In the genomic region with DNA sequence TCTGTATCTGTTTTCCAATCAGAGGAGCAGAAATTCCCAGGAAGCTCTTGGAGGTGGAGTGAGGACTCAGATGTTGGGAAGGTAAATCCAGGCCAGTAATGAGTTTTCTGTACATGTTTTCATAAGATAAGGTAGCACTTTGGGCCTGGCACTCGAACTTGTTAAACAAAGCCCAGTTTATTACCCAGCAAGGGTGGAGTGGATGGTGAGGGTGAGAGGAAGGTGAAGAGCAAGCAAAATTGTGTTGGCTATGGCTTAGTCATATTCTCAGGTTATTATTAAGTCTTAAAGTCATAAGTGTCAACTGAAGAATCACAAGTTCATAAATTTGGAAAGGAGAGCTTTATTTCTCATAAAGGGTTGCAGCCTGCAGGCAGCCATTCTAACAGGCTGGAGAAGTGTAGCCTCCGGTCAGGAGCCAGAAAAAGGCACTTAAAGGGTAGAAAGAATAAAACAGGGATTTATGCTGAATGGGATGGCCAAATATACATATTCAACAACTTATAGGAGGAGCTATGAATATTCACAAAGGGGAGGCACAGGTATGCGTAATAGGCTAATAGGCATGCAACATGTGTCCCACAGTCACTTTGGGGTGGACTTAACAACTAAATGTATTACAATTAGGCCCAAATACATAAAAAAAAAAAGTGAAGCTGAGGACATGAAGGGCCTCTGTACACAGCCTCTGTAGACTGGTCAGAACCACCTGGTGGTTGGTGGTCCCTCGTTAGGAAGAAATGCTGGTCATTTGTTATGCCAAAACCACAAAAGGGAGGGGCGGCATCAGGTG, we compare ENCODE assay signal across 1 cellular context.
TF ChIP-seq lines count a peak whose summit lies in the region.

No MANE protein-coding gene starts in this region.

TF ChIP-seq in HEK293, 187 proteins besides CTCF, POLR2A, EP300 and RAD21 (continued from another document and continues in another):
- TF ChIP-seq ZNF585B (tag by site-specific recombination; IDR thresholded peaks at IDR 0.05), result no peak
- TF ChIP-seq SP2 (tag by site-specific recombination; IDR thresholded peaks at IDR 0.05), result no peak
- no peak for TF ChIP-seq ZNF660 (tag by site-specific recombination; IDR thresholded peaks at IDR 0.05)
- peak; percentile 75 for TF ChIP-seq SCRT2 (tag by site-specific recombination; IDR thresholded peaks at IDR 0.05)
- no peak for TF ChIP-seq ZNF121 (tag by site-specific recombination; IDR thresholded peaks at IDR 0.05)
- TF ChIP-seq ZNF529 (tag by site-specific recombination; IDR thresholded peaks at IDR 0.05; ENCODE audit: insufficient replicate concordance), result no peak
- no peak for TF ChIP-seq ZIC2 (tag by site-specific recombination; IDR thresholded peaks at IDR 0.05)
- TF ChIP-seq, protein P1, sequence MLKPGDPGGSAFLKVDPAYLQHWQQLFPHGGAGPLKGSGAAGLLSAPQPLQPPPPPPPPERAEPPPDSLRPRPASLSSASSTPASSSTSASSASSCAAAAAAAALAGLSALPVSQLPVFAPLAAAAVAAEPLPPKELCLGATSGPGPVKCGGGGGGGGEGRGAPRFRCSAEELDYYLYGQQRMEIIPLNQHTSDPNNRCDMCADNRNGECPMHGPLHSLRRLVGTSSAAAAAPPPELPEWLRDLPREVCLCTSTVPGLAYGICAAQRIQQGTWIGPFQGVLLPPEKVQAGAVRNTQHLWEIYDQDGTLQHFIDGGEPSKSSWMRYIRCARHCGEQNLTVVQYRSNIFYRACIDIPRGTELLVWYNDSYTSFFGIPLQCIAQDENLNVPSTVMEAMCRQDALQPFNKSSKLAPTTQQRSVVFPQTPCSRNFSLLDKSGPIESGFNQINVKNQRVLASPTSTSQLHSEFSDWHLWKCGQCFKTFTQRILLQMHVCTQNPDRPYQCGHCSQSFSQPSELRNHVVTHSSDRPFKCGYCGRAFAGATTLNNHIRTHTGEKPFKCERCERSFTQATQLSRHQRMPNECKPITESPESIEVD (tag by site-specific recombination; IDR thresholded peaks at IDR 0.05), result peak; percentile 60
- TF ChIP-seq, protein P2, sequence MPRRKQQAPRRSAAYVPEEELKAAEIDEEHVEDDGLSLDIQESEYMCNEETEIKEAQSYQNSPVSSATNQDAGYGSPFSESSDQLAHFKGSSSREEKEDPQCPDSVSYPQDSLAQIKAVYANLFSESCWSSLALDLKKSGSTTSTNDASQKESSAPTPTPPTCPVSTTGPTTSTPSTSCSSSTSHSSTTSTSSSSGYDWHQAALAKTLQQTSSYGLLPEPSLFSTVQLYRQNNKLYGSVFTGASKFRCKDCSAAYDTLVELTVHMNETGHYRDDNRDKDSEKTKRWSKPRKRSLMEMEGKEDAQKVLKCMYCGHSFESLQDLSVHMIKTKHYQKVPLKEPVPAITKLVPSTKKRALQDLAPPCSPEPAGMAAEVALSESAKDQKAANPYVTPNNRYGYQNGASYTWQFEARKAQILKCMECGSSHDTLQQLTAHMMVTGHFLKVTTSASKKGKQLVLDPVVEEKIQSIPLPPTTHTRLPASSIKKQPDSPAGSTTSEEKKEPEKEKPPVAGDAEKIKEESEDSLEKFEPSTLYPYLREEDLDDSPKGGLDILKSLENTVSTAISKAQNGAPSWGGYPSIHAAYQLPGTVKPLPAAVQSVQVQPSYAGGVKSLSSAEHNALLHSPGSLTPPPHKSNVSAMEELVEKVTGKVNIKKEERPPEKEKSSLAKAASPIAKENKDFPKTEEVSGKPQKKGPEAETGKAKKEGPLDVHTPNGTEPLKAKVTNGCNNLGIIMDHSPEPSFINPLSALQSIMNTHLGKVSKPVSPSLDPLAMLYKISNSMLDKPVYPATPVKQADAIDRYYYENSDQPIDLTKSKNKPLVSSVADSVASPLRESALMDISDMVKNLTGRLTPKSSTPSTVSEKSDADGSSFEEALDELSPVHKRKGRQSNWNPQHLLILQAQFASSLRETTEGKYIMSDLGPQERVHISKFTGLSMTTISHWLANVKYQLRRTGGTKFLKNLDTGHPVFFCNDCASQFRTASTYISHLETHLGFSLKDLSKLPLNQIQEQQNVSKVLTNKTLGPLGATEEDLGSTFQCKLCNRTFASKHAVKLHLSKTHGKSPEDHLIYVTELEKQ (tag by site-specific recombination; IDR thresholded peaks at IDR 0.05; ENCODE audit: borderline replicate concordance), result no peak; the same call in 1 of the 2 replicates
- TF ChIP-seq ZSCAN5A (tag by site-specific recombination; IDR thresholded peaks at IDR 0.05), result no peak
- TF ChIP-seq ZNF19 (tag by site-specific recombination; IDR thresholded peaks at IDR 0.05; ENCODE audit: low read depth), result no peak
- no peak for TF ChIP-seq ZNF37A (tag by site-specific recombination; IDR thresholded peaks at IDR 0.05)
- peak; percentile 35; the same call in 1 of the 2 replicates for TF ChIP-seq IKZF3 (tag by site-specific recombination; IDR thresholded peaks at IDR 0.05)
- no peak for TF ChIP-seq ZNF23 (tag by site-specific recombination; IDR thresholded peaks at IDR 0.05; ENCODE audit: borderline replicate concordance)
- TF ChIP-seq KLF9 (tag by site-specific recombination; IDR thresholded peaks at IDR 0.05; ENCODE audit: low read depth), result no peak
- TF ChIP-seq ZNF501 (tag by site-specific recombination; IDR thresholded peaks at IDR 0.05), result no peak
- TF ChIP-seq GLIS2 (tag by site-specific recombination; IDR thresholded peaks at IDR 0.05), result no peak
- TF ChIP-seq ZNF335 (tag by site-specific recombination; conservative IDR thresholded peaks at IDR 0.05), result no peak
- no peak for TF ChIP-seq ZNF2 (tag by site-specific recombination; IDR thresholded peaks at IDR 0.05)
- TF ChIP-seq ZNF214 (tag by site-specific recombination; IDR thresholded peaks at IDR 0.05; ENCODE audit: borderline replicate concordance), result no peak
- no peak for TF ChIP-seq ZBTB20 (tag by site-specific recombination; IDR thresholded peaks at IDR 0.05)
- TF ChIP-seq, protein P3, sequence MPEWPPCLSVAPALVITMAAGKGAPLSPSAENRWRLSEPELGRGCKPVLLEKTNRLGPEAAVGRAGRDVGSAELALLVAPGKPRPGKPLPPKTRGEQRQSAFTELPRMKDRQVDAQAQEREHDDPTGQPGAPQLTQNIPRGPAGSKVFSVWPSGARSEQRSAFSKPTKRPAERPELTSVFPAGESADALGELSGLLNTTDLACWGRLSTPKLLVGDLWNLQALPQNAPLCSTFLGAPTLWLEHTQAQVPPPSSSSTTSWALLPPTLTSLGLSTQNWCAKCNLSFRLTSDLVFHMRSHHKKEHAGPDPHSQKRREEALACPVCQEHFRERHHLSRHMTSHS (tag by site-specific recombination; IDR thresholded peaks at IDR 0.05), result no peak
- no peak for TF ChIP-seq ZFP3 (tag by site-specific recombination; IDR thresholded peaks at IDR 0.05; ENCODE audit: low read depth)
- no peak for TF ChIP-seq ZBTB1 (tag by site-specific recombination; IDR thresholded peaks at IDR 0.05)
- peak; percentile 91 for TF ChIP-seq GFI1B (tag by site-specific recombination; IDR thresholded peaks at IDR 0.05)
- no peak for TF ChIP-seq ZNF157 (tag by site-specific recombination; IDR thresholded peaks at IDR 0.05)
- no peak for TF ChIP-seq ZNF768 (tag by site-specific recombination; IDR thresholded peaks at IDR 0.05)
- TF ChIP-seq BCL6B (tag by site-specific recombination; IDR thresholded peaks at IDR 0.05), result no peak
- TF ChIP-seq ZNF610 (tag by site-specific recombination; IDR thresholded peaks at IDR 0.05; ENCODE audit: borderline replicate concordance), result peak; percentile 44; the same call in 1 of the 2 replicates
- TF ChIP-seq GLI4 (tag by site-specific recombination; IDR thresholded peaks at IDR 0.05), result no peak
- peak; percentile 54; the same call in 1 of the 2 replicates for TF ChIP-seq TCF7L2 (IDR thresholded peaks at IDR 0.05; ENCODE audit: borderline replicate concordance, low read depth, low read length)
- no peak for TF ChIP-seq ZNF391 (tag by site-specific recombination; IDR thresholded peaks at IDR 0.05; ENCODE audit: borderline replicate concordance, low read depth)
- no peak for TF ChIP-seq ZNF510 (tag by site-specific recombination; IDR thresholded peaks at IDR 0.05; ENCODE audit: insufficient replicate concordance)
- no peak for TF ChIP-seq ZNF549 (tag by site-specific recombination; IDR thresholded peaks at IDR 0.05)
- no peak for TF ChIP-seq ZNF184 (tag by site-specific recombination; IDR thresholded peaks at IDR 0.05)
- no peak for TF ChIP-seq ZSCAN30 (tag by site-specific recombination; IDR thresholded peaks at IDR 0.05)
- TF ChIP-seq ZNF629 (tag by site-specific recombination; IDR thresholded peaks at IDR 0.05), result no peak
- no peak for TF ChIP-seq ZNF366 (tag by site-specific recombination; conservative IDR thresholded peaks at IDR 0.05)
- TF ChIP-seq ZNF266 (tag by site-specific recombination; IDR thresholded peaks at IDR 0.05; ENCODE audit: low read depth), result no peak
- no peak for TF ChIP-seq ZEB2 (tag by site-specific recombination; IDR thresholded peaks at IDR 0.05)
- TF ChIP-seq, protein P4, sequence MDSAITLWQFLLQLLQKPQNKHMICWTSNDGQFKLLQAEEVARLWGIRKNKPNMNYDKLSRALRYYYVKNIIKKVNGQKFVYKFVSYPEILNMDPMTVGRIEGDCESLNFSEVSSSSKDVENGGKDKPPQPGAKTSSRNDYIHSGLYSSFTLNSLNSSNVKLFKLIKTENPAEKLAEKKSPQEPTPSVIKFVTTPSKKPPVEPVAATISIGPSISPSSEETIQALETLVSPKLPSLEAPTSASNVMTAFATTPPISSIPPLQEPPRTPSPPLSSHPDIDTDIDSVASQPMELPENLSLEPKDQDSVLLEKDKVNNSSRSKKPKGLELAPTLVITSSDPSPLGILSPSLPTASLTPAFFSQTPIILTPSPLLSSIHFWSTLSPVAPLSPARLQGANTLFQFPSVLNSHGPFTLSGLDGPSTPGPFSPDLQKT (IDR thresholded peaks at IDR 0.05; ENCODE audit: borderline replicate concordance, low read depth, low read length), result no peak
- no peak for TF ChIP-seq ZNF138 (tag by site-specific recombination; IDR thresholded peaks at IDR 0.05; ENCODE audit: borderline replicate concordance)
- no peak for TF ChIP-seq ZNF274 (IDR thresholded peaks at IDR 0.05; ENCODE audit: low read length)
- TF ChIP-seq ZNF274 (tag by site-specific recombination; IDR thresholded peaks at IDR 0.05; ENCODE audit: borderline replicate concordance), result no peak
- TF ChIP-seq GLI2 (tag by site-specific recombination; IDR thresholded peaks at IDR 0.05; ENCODE audit: borderline replicate concordance, low read depth), result 0 out of 2 replicates have a peak, but pooled peaks have one; percentile 22
- no peak for TF ChIP-seq ZNF362 (tag by site-specific recombination; IDR thresholded peaks at IDR 0.05)
- no peak for TF ChIP-seq ZNF211 (tag by site-specific recombination; IDR thresholded peaks at IDR 0.05; ENCODE audit: low read depth)
- no peak for TF ChIP-seq ZFP41 (tag by site-specific recombination; IDR thresholded peaks at IDR 0.05; ENCODE audit: borderline replicate concordance)
